In genomic region chr2:63763336-63764056, GRCh38 we compare ENCODE assay signal across 12 cellular contexts.
A peak's percentile ranks its signal among the peaks of the same experiment; 100 is the strongest.
DNase-seq lines count a peak whose midpoint lies in the region; TF ChIP-seq lines count a peak whose summit lies in the region.
"Had no signal": no experiment of that assay in that cellular context is flagged by ENCODE, and none has a peak within 500 bp of the region (broad histone marks: within the 10 kb centered on the region; RNA-seq: fewer than 3 reads in every experiment).

No MANE protein-coding gene starts in this region.

- H3K27ac ChIP-seq in H9 (ENCODE audit: insufficient read length, low read depth, low read length) (no peak overlapping the region), SK-N-SH (ENCODE audit: low read depth in 2 of 2, low read length in 1 of 2) (peak overlapping the region in 1 of 2 experiments; percentile 62; a peak in 2 of 4 replicates), tibial artery (peak overlapping the region; percentile 53 to 67), A673 (ENCODE audit: low read depth, low read length, poor library complexity, severe bottlenecking) (no peak overlapping the region)

- H3K4me3 Mint-ChIP-seq in H9, result no peak overlapping the region
- H3K4me3 Mint-ChIP-seq: activated CD8-positive, alpha-beta T cell treated with anti-CD3 and anti-CD28 coated beads for 36 hours; activated T-helper 17 cell treated with anti-CD3 and anti-CD28 coated beads, Interleukin-2, amount 50 U/mL, for 72 hours had no signal

- H3K9me3 ChIP-seq in H9 (ENCODE audit: control insufficient read depth, low read depth, low read length) (no peaks in the 10 kb centered on the region), SK-N-SH (0 out of 2 replicates have a peak, but pooled peaks cover 5% of the 10 kb centered on the region), tibial artery (peaks cover 0 to 6% (median 0%) of the 10 kb centered on the region in 3 donors), A673 (ENCODE audit: low read depth, low read length, poor library complexity, severe bottlenecking) (peaks cover 8% of the 10 kb centered on the region)

- H3K4me1 ChIP-seq in H9 (ENCODE audit: insufficient read depth, low read length), result peaks cover 6% of the 10 kb centered on the region; the same call in 1 of the 2 replicates
- H3K4me1 ChIP-seq in SK-N-SH (ENCODE audit: control insufficient read depth in 1 of 2, insufficient read depth in 2 of 2, low read depth in 1 of 2, low read length in 1 of 2), result peaks cover 0 to 6% of the 10 kb centered on the region in 2 experiments; a peak in 2 of 4 replicates
- H3K4me1 ChIP-seq in tibial artery, result peaks cover 0 to 35% (median 23%) of the 10 kb centered on the region in 4 donors
- H3K4me1 ChIP-seq in A673 (ENCODE audit: insufficient read depth, low read length, poor library complexity, severe bottlenecking), result no peaks in the 10 kb centered on the region

- no peak overlapping the region for H3K23ac ChIP-seq in H9 (ENCODE audit: insufficient read length, low read depth, low read length)

- H3K36me3 Mint-ChIP-seq in H9 (ENCODE audit: insufficient read depth in 1 of 3, low read depth in 3 of 3), result peaks cover 8 to 13% (median 10%) of the 10 kb centered on the region in 3 experiments; a peak in 6 of 7 replicates

- H3K4ac ChIP-seq in H9 (ENCODE audit: low read depth, low read length), result no peak overlapping the region

- H3K36me3 ChIP-seq in SK-N-SH (replicated peaks in 1 of 2; ENCODE audit: control insufficient read depth in 1 of 2, insufficient read depth in 2 of 2, low read length in 1 of 2), result no peaks in the 10 kb centered on the region
- no peaks in the 10 kb centered on the region for H3K36me3 ChIP-seq in tibial artery
- H3K36me3 ChIP-seq in A673 (ENCODE audit: insufficient read depth, low read length, poor library complexity, severe bottlenecking), result no peaks in the 10 kb centered on the region

- H3K27ac Mint-ChIP-seq in H9, result peak overlapping the region in 2 of 3 experiments; percentile 52 to 95; a peak in 2 of 7 replicates
- H3K27ac Mint-ChIP-seq: activated CD8-positive, alpha-beta T cell treated with anti-CD3 and anti-CD28 coated beads for 36 hours; activated T-helper 17 cell treated with anti-CD3 and anti-CD28 coated beads, Interleukin-2, amount 50 U/mL, for 72 hours had no signal

- TF ChIP-seq EP300 in SK-N-SH (IDR thresholded peaks at IDR 0.05; ENCODE audit: borderline replicate concordance in 1 of 2, low read depth in 1 of 2, low read length in 1 of 2), result no peak

- no peaks in the 10 kb centered on the region for H3K79me1 ChIP-seq in H9 (ENCODE audit: insufficient read depth, low read depth, low read length, poor library complexity, severe bottlenecking)

- H2AK5ac ChIP-seq in H9 (ENCODE audit: insufficient read length, low read length), result no peak overlapping the region

- no peak overlapping the region for H2BK15ac ChIP-seq in H9 (ENCODE audit: low read depth, low read length)

- H3K4me2 ChIP-seq in H9 (ENCODE audit: insufficient read depth, insufficient read length, low read length), result no peak overlapping the region
- H3K4me2 ChIP-seq in SK-N-SH, result peak overlapping the region; percentile 37; the same call in 1 of the 2 replicates

- BruUV-seq in A673 (replicated peaks; lab: Mats Ljungman, UMichigan), result no TSS peak

- no peak overlapping the region for H3K56ac ChIP-seq in H9 (ENCODE audit: insufficient read length, low read depth, low read length)

- no peaks in the 10 kb centered on the region for H4K20me1 ChIP-seq in H9 (ENCODE audit: control insufficient read depth, insufficient read depth, insufficient read length)
- H4K20me1 ChIP-seq in SK-N-SH (ENCODE audit: insufficient read depth), result no peaks in the 10 kb centered on the region

- H3K18ac ChIP-seq in H9 (ENCODE audit: insufficient read length, low read depth, low read length), result no peak overlapping the region

- no peak overlapping the region for H2BK12ac ChIP-seq in H9 (ENCODE audit: insufficient read length, low read depth, low read length)

- intact Hi-C loops in tibial artery (cut with DNase I; ENCODE audit: low total_unique reads), result no loop called here
- intact Hi-C loops in A673 (cut with micrococcal nuclease; ENCODE audit: unreplicated experiment), result no loop called here

- H4K8ac ChIP-seq in H9 (replicated peaks; ENCODE audit: insufficient read length, low read depth, low read length), result no peak overlapping the region

- no peaks in the 10 kb centered on the region for H3K23me2 ChIP-seq in H9 (ENCODE audit: insufficient read length, low read depth, low read length, poor library complexity, severe bottlenecking)

- no peak overlapping the region for H4K91ac ChIP-seq in H9 (ENCODE audit: insufficient read length, low read depth, low read length)

- H3K9me2 ChIP-seq in SK-N-SH, result no peaks in the 10 kb centered on the region

- CTCF ChIA-PET in SK-N-SH (lab: Yijun Ruan, JAX) (interaction anchor here (0.8 kb wide), 1 partner anchor 97 kb away, joined by 3 read pairs; no protein-coding TSS in a partner anchor), A673 (lab: Charles Lee) (no interaction called here)

- no peak overlapping the region for H2BK20ac ChIP-seq in H9 (ENCODE audit: low read depth, low read length, poor library complexity, severe bottlenecking)

- no peak for TF ChIP-seq RAD21 in SK-N-SH (IDR thresholded peaks at IDR 0.05; ENCODE audit: low read length)

- peaks cover 13% of the 10 kb centered on the region in 2 experiments for H3K9me3 Mint-ChIP-seq in H9

- H3K27me3 ChIP-seq in H9 (ENCODE audit: insufficient read depth, low read length) (no peaks in the 10 kb centered on the region; the same call in 1 of the 2 replicates), SK-N-SH (ENCODE audit: insufficient read depth) (no peaks in the 10 kb centered on the region), tibial artery (no peaks in the 10 kb centered on the region), A673 (replicated peaks; ENCODE audit: insufficient read depth, low read depth, low read length, poor library complexity) (no peaks in the 10 kb centered on the region)

- H3K14ac ChIP-seq in H9 (ENCODE audit: insufficient read depth, low read length), result no peak overlapping the region

- H2BK5ac ChIP-seq in H9 (ENCODE audit: insufficient read length, low read length), result no peak overlapping the region

- no peak for TF ChIP-seq CTCF in H9 (conservative IDR thresholded peaks at IDR 0.05)
- TF ChIP-seq CTCF in SK-N-SH (IDR thresholded peaks at IDR 0.05), result no peak
- TF ChIP-seq CTCF in fibroblast of mammary gland (conservative IDR thresholded peaks at IDR 0.05; ENCODE audit: control insufficient read depth, insufficient read depth, low read depth, low read length), result no peak
- no peak for TF ChIP-seq CTCF in tibial artery (IDR thresholded peaks at IDR 0.05)
- no peak for TF ChIP-seq CTCF in A673 (conservative IDR thresholded peaks at IDR 0.05; ENCODE audit: low read depth, low read length)

- peaks cover 30 to 36% of the 10 kb centered on the region in 2 experiments for H3K4me1 Mint-ChIP-seq in H9
- H3K4me1 Mint-ChIP-seq: activated T-helper 17 cell treated with anti-CD3 and anti-CD28 coated beads, Interleukin-2, amount 50 U/mL, for 72 hours had no signal

- no peak overlapping the region for H2AFZ ChIP-seq in H9 (ENCODE audit: low read length)
- no peak overlapping the region for H2AFZ ChIP-seq in SK-N-SH (ENCODE audit: low read depth)

- H3K79me2 ChIP-seq in H9 (ENCODE audit: insufficient read depth, low read length) (no peaks in the 10 kb centered on the region), SK-N-SH (ENCODE audit: insufficient read depth) (no peaks in the 10 kb centered on the region)

- H3K4me3 ChIP-seq in SK-N-SH (ENCODE audit: low read depth in 2 of 2, low read length in 1 of 2), result no peak overlapping the region
- no peak overlapping the region for H3K4me3 ChIP-seq in fibroblast of mammary gland (ENCODE audit: control insufficient read depth, low read depth, low read length)
- no peak overlapping the region for H3K4me3 ChIP-seq in tibial artery
- no peak overlapping the region for H3K4me3 ChIP-seq in A673 (ENCODE audit: low read depth, low read length, poor library complexity, severe bottlenecking)

- no peak overlapping the region for H3T11ph ChIP-seq in H9 (ENCODE audit: low read length)

- H3K9ac ChIP-seq in H9 (ENCODE audit: extremely low read depth, insufficient read length, low read length) (no peak overlapping the region), SK-N-SH (no peak overlapping the region)

- no CpG with 5 or more reads among the region's 4 CpGs for WGBS in H9 (ENCODE audit: extremely low coverage, insufficient read length, low lambda C conversion rate)
- WGBS in SK-N-SH (ENCODE audit: low lambda C conversion rate), result 54% methylated on average over 4 of the region's 4 CpGs

- H3K27me3 Mint-ChIP-seq in H9 (ENCODE audit: low read depth), result no peaks in the 10 kb centered on the region
- H3K27me3 Mint-ChIP-seq: activated CD8-positive, alpha-beta T cell treated with anti-CD3 and anti-CD28 coated beads for 36 hours had no signal

- POLR2A ChIA-PET in SK-N-SH (lab: Yijun Ruan, JAX), result no interaction called here
- POLR2A ChIA-PET in A673 (lab: Charles Lee; ENCODE audit: low non-redundant PET), result no interaction called here

- H2BK120ac ChIP-seq in H9 (ENCODE audit: low read depth, low read length, poor library complexity, severe bottlenecking), result no peak overlapping the region

- peaks cover 15% of the 10 kb centered on the region for H3F3A ChIP-seq in SK-N-SH (replicated peaks; ENCODE audit: insufficient read depth)

- DNase-seq in H9 (no peak), SK-N-SH (no peak), fibroblast of mammary gland (ENCODE audit: low read depth) (peak; percentile 90), tibial artery (peak; percentile 47 to 73), A673 (ENCODE audit: low spot score) (no peak), NOMO-1 treated with DMSO at 0.1 percent for 48 hours (lab: John Stamatoyannopoulos, UW; ENCODE audit: unreplicated experiment) (no peak), NOMO-1 treated with dmso at 0.1 percent for 144 hours (lab: John Stamatoyannopoulos, UW; ENCODE audit: unreplicated experiment) (no peak)
- DNase-seq: activated CD8-positive, alpha-beta T cell treated with anti-CD3 and anti-CD28 coated beads for 36 hours; hypothalamus; NCI-H1092; NCI-H345 had no signal

- no peak overlapping the region for H4K5ac ChIP-seq in H9 (ENCODE audit: insufficient read length, low read depth, low read length)

TF ChIP-seq in SK-N-SH, 30 proteins besides CTCF, POLR2A, EP300 and RAD21 (continues in another document):
- TF ChIP-seq IRF3 (IDR thresholded peaks at IDR 0.05; ENCODE audit: low read depth, low read length) (no peak), TEAD4 (IDR thresholded peaks at IDR 0.05; ENCODE audit: borderline replicate concordance, insufficient read depth) (0 out of 2 replicates have a peak, but pooled peaks have one; percentile 15), TCF12 (IDR thresholded peaks at IDR 0.05) (peak; percentile 65), POLR2AphosphoS5 (IDR thresholded peaks at IDR 0.05; ENCODE audit: low read depth, low read length) (no peak)

Comparison
In these comparisons a context has a peak if more than half of its experiments do, and no peak if none do; other contexts are left out.
1. DNase-seq: peak in fibroblast of mammary gland (single experiment) and tibial artery (2 of 2); none in H9 (single experiment), SK-N-SH (single experiment), A673 (single experiment), NOMO-1 treated with DMSO at 0.1 percent for 48 hours (single experiment) and NOMO-1 treated with dmso at 0.1 percent for 144 hours (single experiment).
2. H3K27ac ChIP-seq: peak in tibial artery (2 of 2); none in H9 (single experiment) and A673 (single experiment).